Comparison of ENCODE assay signal across 20 cellular contexts in the genomic region with DNA sequence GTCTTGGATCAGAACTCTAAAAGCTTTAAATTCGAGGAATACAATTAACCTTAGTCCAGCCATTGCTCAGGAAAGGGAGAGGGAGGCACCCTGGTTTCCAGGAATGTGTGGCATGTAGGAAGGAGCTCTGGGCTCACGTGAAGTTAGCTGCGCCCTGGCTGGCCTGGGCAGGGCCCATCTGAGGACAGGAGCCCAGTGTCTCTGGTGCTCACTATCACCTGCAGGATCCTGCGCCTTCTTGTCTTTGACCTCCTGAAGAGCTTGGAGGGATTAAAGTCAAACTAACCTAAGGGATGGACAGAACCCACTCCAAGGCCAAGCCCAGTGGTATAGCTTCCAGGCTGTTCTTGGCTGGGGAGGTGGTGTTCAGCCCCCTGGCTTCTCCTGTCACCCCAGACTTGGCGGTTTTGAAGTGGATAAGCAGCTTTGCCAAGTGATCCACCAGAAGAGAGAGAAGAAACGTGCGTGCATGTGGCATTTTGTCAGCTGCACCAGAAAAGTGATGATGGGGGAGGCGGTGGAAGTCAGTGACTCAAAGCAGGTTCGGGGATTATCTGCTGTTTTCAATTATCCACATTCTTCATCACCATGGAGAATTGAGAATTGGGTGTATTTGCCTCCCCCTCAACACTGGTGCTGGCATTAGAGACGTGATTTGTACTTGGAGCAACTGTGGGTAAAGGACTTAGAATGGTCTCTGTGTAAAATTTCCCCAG. TPM values are rescaled to one million over a fixed set of nuclear protein-coding genes. Genes with fewer than 3 reads are reported as not detected.
DNase-seq lines count a peak whose midpoint lies in the region; ATAC-seq and TF ChIP-seq lines count a peak whose summit lies in the region.
"Had no signal": no experiment of that assay in that cellular context is flagged by ENCODE, and none has a peak within 500 bp of the region (broad histone marks: within the 10 kb centered on the region; RNA-seq: fewer than 3 reads in every experiment).

No MANE protein-coding gene starts in this region.

- H3K4me1 ChIP-seq in GM23248 (ENCODE audit: insufficient read depth) (no peaks in the 10 kb centered on the region), mesendoderm (ENCODE audit: control insufficient read depth, low read depth, low read length) (no peaks in the 10 kb centered on the region)

- H3K18ac ChIP-seq in mesendoderm (ENCODE audit: low read length), result no peak overlapping the region

- H3K27ac Mint-ChIP-seq in WTC11, result no peak overlapping the region
- H3K27ac Mint-ChIP-seq: HFFc6 had no signal

- TF ChIP-seq POLR2A in erythroblast (IDR thresholded peaks at IDR 0.05; ENCODE audit: low read length), result no peak

- no peaks in the 10 kb centered on the region for H3K4me1 Mint-ChIP-seq in WTC11

- H2AK5ac ChIP-seq in mesendoderm (ENCODE audit: low read length), result no peak overlapping the region

- H3K23ac ChIP-seq in mesendoderm (ENCODE audit: low read length), result no peak overlapping the region

- no peak overlapping the region; the same call in 1 of the 2 replicates for H2AFZ ChIP-seq in GM23248

- H3K79me2 ChIP-seq in GM23248 (ENCODE audit: insufficient read depth) (no peaks in the 10 kb centered on the region), mesendoderm (ENCODE audit: control insufficient read depth, insufficient read depth, low read length) (no peaks in the 10 kb centered on the region)

- H3K36me3 Mint-ChIP-seq in WTC11, result no peaks in the 10 kb centered on the region

- WGBS in GM23248 (ENCODE audit: low coverage in 1 of 2, low lambda C conversion rate in 2 of 2, missing lambda C conversion rate in 2 of 2), 2 experiments, result 44% methylated on average over 10 of the region's 10 CpGs
- WGBS in mesendoderm (ENCODE audit: extremely low coverage, insufficient coverage, low lambda C conversion rate), result no CpG with 5 or more reads among the region's 10 CpGs

- no peaks in the 10 kb centered on the region for H3K79me1 ChIP-seq in mesendoderm (ENCODE audit: low read length)

- no peak overlapping the region for H3K56ac ChIP-seq in mesendoderm (ENCODE audit: low read length)

- POLR2A ChIA-PET in WTC11 (lab: Charles Lee), result no interaction called here

- no peak overlapping the region for H2BK5ac ChIP-seq in mesendoderm (ENCODE audit: low read length)

- H3K9me3 Mint-ChIP-seq in WTC11, result no peaks in the 10 kb centered on the region
- H3K9me3 Mint-ChIP-seq: HFFc6 had no signal

- H2BK120ac ChIP-seq in mesendoderm (ENCODE audit: low read depth, low read length), result no peak overlapping the region

- ATAC-seq in WTC11 (0 out of 2 replicates have a peak, but pooled peaks have one; percentile 21), HG03378 (IDR thresholded peaks at IDR 0.05; ENCODE audit: unreplicated experiment) (no peak)
- ATAC-seq: GM12878 had no signal

- no peaks in the 10 kb centered on the region for H3K27me3 Mint-ChIP-seq in WTC11 (ENCODE audit: low read depth)

- H2BK15ac ChIP-seq in mesendoderm (replicated peaks; ENCODE audit: low read depth), result no peak overlapping the region

- no peaks in the 10 kb centered on the region for H4K20me1 ChIP-seq in GM23248 (ENCODE audit: insufficient read depth)

- no peak for TF ChIP-seq CTCF in WTC11 (IDR thresholded peaks at IDR 0.05)

- H3K9ac ChIP-seq in GM23248, result no peak overlapping the region
- H3K9ac ChIP-seq in mesendoderm (ENCODE audit: low read length), result no peak overlapping the region

- no peak overlapping the region for H4K8ac ChIP-seq in mesendoderm (ENCODE audit: low read depth, low read length)

- no peaks in the 10 kb centered on the region for H3K9me3 ChIP-seq in GM23248 (ENCODE audit: low read depth)
- H3K9me3 ChIP-seq: Caco-2, Peyer's patch had no signal

- no peaks in the 10 kb centered on the region for H3K9me2 ChIP-seq in GM23248 (ENCODE audit: insufficient read depth)

- CTCF ChIA-PET in WTC11 (lab: Charles Lee), result interaction anchor here (0.6 to 1.4 kb wide), 14 partner anchors 10 to 402 kb away, joined by 3 to 7 read pairs (median 3); a partner anchor contains a TSS

- in situ Hi-C loops in ACHN (cut with HindIII; ENCODE audit: low pct_ligation_motif_present, low pct_unique_long_range_greater_than_20kb, low sequenced_read_pairs), result no loop called here
- in situ Hi-C loops in GM23248 (cut with MboI), result loop anchor here (10.0 to 25.0 kb wide), 3 partner anchors 220 to 397 kb away; a partner anchor contains a TSS

- no peak overlapping the region for H4K5ac ChIP-seq in mesendoderm (ENCODE audit: low read length)

- no peak overlapping the region for H3K4me3 ChIP-seq in GM23248
- no peak overlapping the region for H3K4me3 ChIP-seq in mesendoderm (ENCODE audit: low read length)
- H3K4me3 ChIP-seq: GM12878, Peyer's patch had no signal

- no peak overlapping the region for H3K4me3 Mint-ChIP-seq in WTC11
- H3K4me3 Mint-ChIP-seq: HFFc6 had no signal

- H3K27ac ChIP-seq in GM23248 (no peak overlapping the region), mesendoderm (ENCODE audit: low read depth, low read length) (no peak overlapping the region)
- H3K27ac ChIP-seq: C4-2B, HL-60, Peyer's patch had no signal

- no peak overlapping the region for H3K4ac ChIP-seq in mesendoderm (ENCODE audit: low read depth, low read length)

- peak overlapping the region; percentile 8 for H3K4me2 ChIP-seq in GM23248 (ENCODE audit: unreplicated experiment)
- no peak overlapping the region for H3K4me2 ChIP-seq in mesendoderm (ENCODE audit: low read length)

- no peaks in the 10 kb centered on the region for H3F3A ChIP-seq in GM23248 (ENCODE audit: insufficient read depth)

- no peaks in the 10 kb centered on the region; the same call in 1 of the 2 replicates for H3K27me3 ChIP-seq in GM23248 (replicated peaks; ENCODE audit: insufficient read depth)
- no peaks in the 10 kb centered on the region for H3K27me3 ChIP-seq in mesendoderm (ENCODE audit: insufficient read depth, low read length, poor library complexity)
- H3K27me3 ChIP-seq: Peyer's patch had no signal

- DNase-seq in ACHN (peak; percentile 7), GM23248 (peak; percentile 35), WTC11 (ENCODE audit: low spot score) (no peak), mesendoderm (peak; percentile 36), erythroblast (lab: John Stamatoyannopoulos, UW) (no peak)
- DNase-seq in activated CD4-positive, CD25-positive, alpha-beta regulatory T cell treated with anti-CD3 and anti-CD28 coated beads, Interleukin-2, amount 50 U/mL, for 72 hours, result no peak
- DNase-seq: Caco-2, DMS53, GOT3, HFFc6, KG1, MM.1S, NCI-H1105 treated with DMSO at 0.1 percent for 48 hours, NCI-H187 treated with DMSO at 0.1 percent for 48 hours, SHP77 had no signal

- H3K36me3 ChIP-seq in GM23248 (ENCODE audit: low read depth) (no peaks in the 10 kb centered on the region), mesendoderm (ENCODE audit: control insufficient read depth, insufficient read depth, low read length) (no peaks in the 10 kb centered on the region)
- H3K36me3 ChIP-seq: Peyer's patch had no signal

TF ChIP-seq in WTC11, 78 proteins besides CTCF, POLR2A, EP300 and RAD21 (continues in another document):
- TF ChIP-seq PRRX2 (CRISPR knock-in tag; IDR thresholded peaks at IDR 0.05), result no peak
- TF ChIP-seq, protein P1, sequence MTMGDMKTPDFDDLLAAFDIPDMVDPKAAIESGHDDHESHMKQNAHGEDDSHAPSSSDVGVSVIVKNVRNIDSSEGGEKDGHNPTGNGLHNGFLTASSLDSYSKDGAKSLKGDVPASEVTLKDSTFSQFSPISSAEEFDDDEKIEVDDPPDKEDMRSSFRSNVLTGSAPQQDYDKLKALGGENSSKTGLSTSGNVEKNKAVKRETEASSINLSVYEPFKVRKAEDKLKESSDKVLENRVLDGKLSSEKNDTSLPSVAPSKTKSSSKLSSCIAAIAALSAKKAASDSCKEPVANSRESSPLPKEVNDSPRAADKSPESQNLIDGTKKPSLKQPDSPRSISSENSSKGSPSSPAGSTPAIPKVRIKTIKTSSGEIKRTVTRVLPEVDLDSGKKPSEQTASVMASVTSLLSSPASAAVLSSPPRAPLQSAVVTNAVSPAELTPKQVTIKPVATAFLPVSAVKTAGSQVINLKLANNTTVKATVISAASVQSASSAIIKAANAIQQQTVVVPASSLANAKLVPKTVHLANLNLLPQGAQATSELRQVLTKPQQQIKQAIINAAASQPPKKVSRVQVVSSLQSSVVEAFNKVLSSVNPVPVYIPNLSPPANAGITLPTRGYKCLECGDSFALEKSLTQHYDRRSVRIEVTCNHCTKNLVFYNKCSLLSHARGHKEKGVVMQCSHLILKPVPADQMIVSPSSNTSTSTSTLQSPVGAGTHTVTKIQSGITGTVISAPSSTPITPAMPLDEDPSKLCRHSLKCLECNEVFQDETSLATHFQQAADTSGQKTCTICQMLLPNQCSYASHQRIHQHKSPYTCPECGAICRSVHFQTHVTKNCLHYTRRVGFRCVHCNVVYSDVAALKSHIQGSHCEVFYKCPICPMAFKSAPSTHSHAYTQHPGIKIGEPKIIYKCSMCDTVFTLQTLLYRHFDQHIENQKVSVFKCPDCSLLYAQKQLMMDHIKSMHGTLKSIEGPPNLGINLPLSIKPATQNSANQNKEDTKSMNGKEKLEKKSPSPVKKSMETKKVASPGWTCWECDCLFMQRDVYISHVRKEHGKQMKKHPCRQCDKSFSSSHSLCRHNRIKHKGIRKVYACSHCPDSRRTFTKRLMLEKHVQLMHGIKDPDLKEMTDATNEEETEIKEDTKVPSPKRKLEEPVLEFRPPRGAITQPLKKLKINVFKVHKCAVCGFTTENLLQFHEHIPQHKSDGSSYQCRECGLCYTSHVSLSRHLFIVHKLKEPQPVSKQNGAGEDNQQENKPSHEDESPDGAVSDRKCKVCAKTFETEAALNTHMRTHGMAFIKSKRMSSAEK (CRISPR knock-in tag; IDR thresholded peaks at IDR 0.05; ENCODE audit: borderline replicate concordance), result no peak
- TF ChIP-seq, protein P2, sequence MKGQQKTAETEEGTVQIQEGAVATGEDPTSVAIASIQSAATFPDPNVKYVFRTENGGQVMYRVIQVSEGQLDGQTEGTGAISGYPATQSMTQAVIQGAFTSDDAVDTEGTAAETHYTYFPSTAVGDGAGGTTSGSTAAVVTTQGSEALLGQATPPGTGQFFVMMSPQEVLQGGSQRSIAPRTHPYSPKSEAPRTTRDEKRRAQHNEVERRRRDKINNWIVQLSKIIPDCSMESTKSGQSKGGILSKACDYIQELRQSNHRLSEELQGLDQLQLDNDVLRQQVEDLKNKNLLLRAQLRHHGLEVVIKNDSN (CRISPR knock-in tag; IDR thresholded peaks at IDR 0.05), result no peak

RNA-seq across cellular contexts. Expression of a gene that starts 11.9 kb away (rescaled TPM):
- total RNA-seq in GM23248 (2014; rRNA removed; shearing (Covaris generic)), result not detected in 2 replicates
- polyA plus RNA-seq in GM23248 (2016; fragmentation: Nextera tagmentation; extraction: Ambion mirVana), result not detected in 2 replicates
- total RNA-seq in WTC11 (2021), result 1.3 to 2.1 TPM (median 1.9 TPM) in 3 replicates
- 0.28 TPM for polyA plus RNA-seq in mesendoderm (2013, experiment 1 of 2)
- polyA plus RNA-seq in mesendoderm (2013, experiment 2 of 2), result 0.18 TPM
- total RNA-seq: HFFc6 had no signal

RNA-seq across cellular contexts. Expression of a gene that starts 54.5 kb away (rescaled TPM):
- 2.1 and 6.4 TPM in 2 replicates for total RNA-seq in GM23248 (2014; rRNA removed; shearing (Covaris generic))
- polyA plus RNA-seq in GM23248 (2016; fragmentation: Nextera tagmentation; extraction: Ambion mirVana), result 36.6 and 40.2 TPM in 2 replicates
- total RNA-seq in WTC11 (2021), result 26.8 to 38.7 TPM (median 36.8 TPM) in 3 replicates
- polyA plus RNA-seq in mesendoderm (2013, experiment 1 of 2), result 17.9 TPM
- polyA plus RNA-seq in mesendoderm (2013, experiment 2 of 2), result 17.8 TPM

Comparison
In these comparisons a context has a peak if more than half of its experiments do, and no peak if none do; other contexts are left out.
1. DNase-seq: peak in ACHN (single experiment), GM23248 (single experiment) and mesendoderm (single experiment); none in WTC11 (single experiment), activated CD4-positive, CD25-positive, alpha-beta regulatory T cell treated with anti-CD3 and anti-CD28 coated beads, Interleukin-2, amount 50 U/mL, for 72 hours (single experiment) and erythroblast (0 of 2).